In genomic region chr17:76736349-76737081, GRCh38 we compare ENCODE assay signal across 8 cellular contexts. TPM values are rescaled to one million over a fixed set of nuclear protein-coding genes. Genes with fewer than 3 reads are reported as not detected.
DNase-seq lines count a peak whose midpoint lies in the region; ATAC-seq and TF ChIP-seq lines count a peak whose summit lies in the region.

No MANE protein-coding gene starts in this region.

- ATAC-seq in GM21619 (IDR thresholded peaks at IDR 0.05; ENCODE audit: unreplicated experiment) (peak; percentile 16), left colon (peak; percentile 53)

- peak overlapping the region; percentile 100 for H3K27ac Mint-ChIP-seq in chondrocyte (ENCODE audit: unreplicated experiment)

- H3K27me3 Mint-ChIP-seq in chondrocyte (ENCODE audit: low read depth): no peaks in the 10 kb centered on the region

- peaks cover 28% of the 10 kb centered on the region for H3K36me3 Mint-ChIP-seq in chondrocyte (ENCODE audit: low read depth)

- H3K4me1 Mint-ChIP-seq in chondrocyte (ENCODE audit: low read depth): peaks cover 62% of the 10 kb centered on the region

- H3K36me3 ChIP-seq in MG63: peaks cover 57% of the 10 kb centered on the region

- no peaks in the 10 kb centered on the region for H3K27me3 ChIP-seq in MG63

- peak overlapping the region; percentile 99 for H3K4me3 Mint-ChIP-seq in chondrocyte (ENCODE audit: unreplicated experiment)

- no peaks in the 10 kb centered on the region for H3K9me3 ChIP-seq in MG63

- H3K9me3 Mint-ChIP-seq in chondrocyte (ENCODE audit: low read depth): no peaks in the 10 kb centered on the region

- H3K4me3 ChIP-seq in MG63: peak overlapping the region; percentile 97

- peak; percentile 44 for TF ChIP-seq CTCF in chondrocyte (IDR thresholded peaks at IDR 0.05)

- intact Hi-C loops in left colon (cut with DNase I, micrococcal nuclease): no loop called here

- DNase-seq in DMS114 treated with DMSO at 0.1 percent for 48 hours (lab: John Stamatoyannopoulos, UW; ENCODE audit: unreplicated experiment) (peak; percentile 35), MG63 (peak; percentile 69), chondrocyte (ENCODE audit: low spot score) (no peak), left colon (peak; percentile 77 to 88), DMS153 treated with DMSO at 0.1 percent for 48 hours (lab: John Stamatoyannopoulos, UW; ENCODE audit: unreplicated experiment) (no peak)
- peak; percentile 57 for DNase-seq in activated CD4-positive, alpha-beta T cell treated with anti-CD3 and anti-CD28 coated beads for 1 hour
- peak; percentile 69 for DNase-seq in stimulated activated CD4-positive, alpha-beta T cell treated with anti-CD3 and anti-CD28 coated beads, Interleukin-1b, Interleukin-23, amount 100 ng/mL, for 48 hours

RNA-seq across cellular contexts. Expression of gene SRSF2, which starts 0.6 kb away (rescaled TPM):
- 292 and 619 TPM in 2 replicates for total RNA-seq in MG63 (2014; rRNA removed; shearing (Covaris generic); ENCODE audit: low replicate concordance)
- 94.4 to 183 TPM (median 95.2 TPM) in 3 replicates for total RNA-seq in chondrocyte
- total RNA-seq in left colon: 100 to 1,000 TPM; 138 to 156 TPM

RNA-seq across cellular contexts. Expression of gene MFSD11, which starts 1.4 kb away (rescaled TPM):
- total RNA-seq in MG63 (2014; rRNA removed; shearing (Covaris generic); ENCODE audit: low replicate concordance): 23.8 and 24.9 TPM in 2 replicates
- 30.3 to 33.6 TPM (median 31.1 TPM) in 3 replicates for total RNA-seq in chondrocyte
- total RNA-seq in left colon: 10 to 100 TPM; 39.1 to 43.0 TPM

RNA-seq across cellular contexts. Expression of gene METTL23, which starts 9.9 kb away (rescaled TPM):
- total RNA-seq in MG63 (2014; rRNA removed; shearing (Covaris generic); ENCODE audit: low replicate concordance): 44.4 and 44.9 TPM in 2 replicates
- total RNA-seq in chondrocyte: 24.3 to 28.4 TPM (median 27.0 TPM) in 3 replicates
- total RNA-seq in left colon: 10 to 100 TPM; 23.4 to 25.0 TPM

RNA-seq across cellular contexts. Expression of gene JMJD6, which starts 10.1 kb away (rescaled TPM):
- total RNA-seq in MG63 (2014; rRNA removed; shearing (Covaris generic); ENCODE audit: low replicate concordance): 28.2 and 55.1 TPM in 2 replicates
- 22.4 to 27.2 TPM (median 25.0 TPM) in 3 replicates for total RNA-seq in chondrocyte
- total RNA-seq in left colon: 10 to 100 TPM; 27.2 to 31.3 TPM

RNA-seq across cellular contexts. Expression of gene MXRA7, which starts 25.8 kb away (rescaled TPM):
- 53.8 and 65.4 TPM in 2 replicates for total RNA-seq in MG63 (2014; rRNA removed; shearing (Covaris generic); ENCODE audit: low replicate concordance)
- 141 to 200 TPM (median 197 TPM) in 3 replicates for total RNA-seq in chondrocyte
- 10 to 100 TPM; 12.0 to 37.2 TPM for total RNA-seq in left colon

Comparison
In these comparisons a context has a peak if more than half of its experiments do, and no peak if none do; other contexts are left out.
1. DNase-seq: peak in DMS114 treated with DMSO at 0.1 percent for 48 hours (single experiment), MG63 (single experiment), activated CD4-positive, alpha-beta T cell treated with anti-CD3 and anti-CD28 coated beads for 1 hour (single experiment), left colon (2 of 2) and stimulated activated CD4-positive, alpha-beta T cell treated with anti-CD3 and anti-CD28 coated beads, Interleukin-1b, Interleukin-23, amount 100 ng/mL, for 48 hours (single experiment); none in chondrocyte (single experiment) and DMS153 treated with DMSO at 0.1 percent for 48 hours (single experiment).